Comparison of ENCODE assay signal across 26 cellular contexts in the genomic region with DNA sequence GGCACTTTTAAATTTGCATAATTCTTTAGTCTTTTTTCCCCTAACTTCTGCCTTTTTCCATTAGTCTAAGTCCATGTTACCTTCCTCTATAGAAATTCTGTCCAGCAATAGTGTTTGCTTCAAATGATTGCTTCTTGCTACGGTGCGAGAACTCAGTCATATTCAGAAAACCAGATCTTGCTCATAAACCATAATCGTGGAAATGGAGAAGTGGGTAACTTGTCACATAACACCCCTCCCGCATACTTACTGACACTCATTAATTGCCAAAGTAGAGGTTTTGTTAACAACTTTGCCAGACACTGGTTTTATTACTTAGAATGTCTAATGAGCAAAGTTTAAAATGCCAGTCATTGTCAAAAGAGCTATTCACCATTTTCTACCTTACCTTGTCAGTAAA.
A peak's percentile ranks its signal among the peaks of the same experiment; 100 is the strongest.
DNase-seq lines count a peak whose midpoint lies in the region; ATAC-seq, FAIRE-seq and TF ChIP-seq lines count a peak whose summit lies in the region.
"Had no signal": no experiment of that assay in that cellular context is flagged by ENCODE, and none has a peak within 500 bp of the region (broad histone marks: within the 10 kb centered on the region; RNA-seq: fewer than 3 reads in every experiment).

No MANE protein-coding gene starts in this region.

- H3K9me3 ChIP-seq in T-helper 17 cell (ENCODE audit: control insufficient read depth, low read length, poor library complexity, severe bottlenecking), result no peaks in the 10 kb centered on the region
- H3K9me3 ChIP-seq: gastroesophageal sphincter had no signal

- no peak for DNase-seq in activated CD4-positive, CD25-positive, alpha-beta regulatory T cell treated with anti-CD3 and anti-CD28 coated beads, Interleukin-2, amount 50 U/mL, for 72 hours
- DNase-seq in GM18507 (ENCODE audit: extremely low spot score, insufficient read length, low read depth) (no peak), T-helper 17 cell (no peak), omental fat pad (ENCODE audit: low spot score) (no peak), posterior vena cava (ENCODE audit: low spot score) (no peak)
- no peak for DNase-seq in stimulated activated CD4-positive, alpha-beta T cell treated with anti-CD3 and anti-CD28 coated beads, Interleukin-12 subunit alpha, Interleukin-12 subunit beta, amount 100 ng/mL, for 4 hours
- DNase-seq: 8988T; activated CD4-positive, alpha-beta T cell treated with anti-CD3 and anti-CD28 coated beads, Interleukin-2, amount 50 U/mL, for 1 hour; Calu3; effector memory CD4-positive, alpha-beta T cell; NCI-H1417; NCI-H510A treated with DMSO at 0.1 percent for 48 hours; nucleus accumbens; OCI-M1; retina; Right ventricle myocardium superior; stimulated activated CD4-positive, alpha-beta T cell treated with anti-CD3 and anti-CD28 coated beads, Interleukin-4, amount 100 ng/mL, for 4 hours had no signal

- peak; percentile 31 for FAIRE-seq in GM18507 (lab: Jason Lieb, UNC)
- FAIRE-seq: H54, keratinocyte, urothelium cell line had no signal

- H3K27me3 Mint-ChIP-seq in T-helper 17 cell, result no peaks in the 10 kb centered on the region
- H3K27me3 Mint-ChIP-seq: activated naive CD8-positive, alpha-beta T cell; B cell had no signal

- peaks cover 28% of the 10 kb centered on the region for H3K36me3 Mint-ChIP-seq in T-helper 17 cell (ENCODE audit: low read depth)

- H3K4me1 Mint-ChIP-seq in T-helper 17 cell, result peaks cover 26% of the 10 kb centered on the region

- no peak overlapping the region for H3K4me3 Mint-ChIP-seq in T-helper 17 cell
- H3K4me3 Mint-ChIP-seq: activated naive CD8-positive, alpha-beta T cell; B cell had no signal

- ATAC-seq in activated CD4-positive, CD25-positive, alpha-beta regulatory T cell treated with anti-CD3 and anti-CD28 coated beads, Interleukin-2, amount 50 U/mL, for 24 hours, result peak; percentile 67 to 74
- ATAC-seq in HG03354 (IDR thresholded peaks at IDR 0.05; ENCODE audit: poor library complexity, severe bottlenecking, unreplicated experiment), result peak; percentile 73
- ATAC-seq in T-helper 17 cell, result no peak
- ATAC-seq in omental fat pad (ENCODE audit: low FRiP score), result no peak
- ATAC-seq: esophagus mucosa, gastroesophageal sphincter had no signal

- H3K27ac Mint-ChIP-seq in T-helper 17 cell, result peak overlapping the region; percentile 68
- H3K27ac Mint-ChIP-seq: activated naive CD8-positive, alpha-beta T cell; B cell had no signal

- TF ChIP-seq CTCF in omental fat pad (IDR thresholded peaks at IDR 0.05), result no peak

- intact Hi-C loops in posterior vena cava (cut with DNase I), result no loop called here

Comparison
In these comparisons a context has a peak if more than half of its experiments do, and no peak if none do; other contexts are left out.
1. ATAC-seq: peak in activated CD4-positive, CD25-positive, alpha-beta regulatory T cell treated with anti-CD3 and anti-CD28 coated beads, Interleukin-2, amount 50 U/mL, for 24 hours (2 of 2) and HG03354 (single experiment); none in T-helper 17 cell (single experiment) and omental fat pad (single experiment).